Comparison of ENCODE assay signal across 8 cellular contexts in the genomic region with DNA sequence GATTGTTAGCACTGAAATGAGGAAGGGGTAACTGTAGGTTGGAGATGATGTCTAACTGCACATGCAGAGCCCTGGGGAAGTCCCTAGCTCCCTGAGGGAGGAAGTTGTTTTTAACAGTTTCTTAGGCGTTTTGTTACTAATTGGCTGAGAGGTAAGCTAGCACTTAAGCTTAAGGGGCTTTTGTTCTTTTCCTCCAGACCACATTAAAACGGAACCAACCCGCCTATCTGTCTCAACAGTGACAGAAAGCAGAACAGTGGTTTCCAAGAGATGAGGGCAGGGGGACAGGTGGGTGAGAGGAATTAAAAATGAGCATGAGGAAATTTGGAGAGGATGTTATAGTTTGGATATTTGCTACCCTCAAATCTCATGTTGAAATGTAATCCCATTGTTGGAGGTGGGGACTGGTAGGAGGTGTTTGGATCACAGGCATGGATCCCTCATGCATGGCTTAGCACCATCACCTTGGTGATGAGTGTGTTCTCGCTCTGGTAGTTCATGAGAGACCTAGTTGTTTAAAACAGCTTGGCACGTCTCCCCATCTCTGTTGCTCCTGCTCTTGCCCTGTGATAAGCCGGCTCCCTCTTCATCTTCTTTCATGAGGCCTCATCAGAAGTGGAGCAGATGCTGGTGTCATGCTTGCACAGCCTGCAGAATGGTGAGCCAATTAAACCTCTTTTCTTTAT. TPM values are rescaled to one million over a fixed set of nuclear protein-coding genes. Genes with fewer than 3 reads are reported as not detected.
A peak's percentile ranks its signal among the peaks of the same experiment; 100 is the strongest.
DNase-seq lines count a peak whose midpoint lies in the region; ATAC-seq and TF ChIP-seq lines count a peak whose summit lies in the region.

No MANE protein-coding gene starts in this region.

- H3K4me3 ChIP-seq in Peyer's patch (peak overlapping the region in 1 of 4 donors; percentile 14), ovary (no peak overlapping the region)

- H3K27me3 ChIP-seq in CD4-positive, alpha-beta T cell (ENCODE audit: control insufficient read depth, insufficient read depth, low read length), result no peaks in the 10 kb centered on the region
- H3K27me3 ChIP-seq in Peyer's patch (no peaks in the 10 kb centered on the region), ovary (no peaks in the 10 kb centered on the region)

- peaks cover 0 to 5% (median 0%) of the 10 kb centered on the region in 4 donors for H3K4me1 ChIP-seq in Peyer's patch
- H3K4me1 ChIP-seq in ovary (ENCODE audit: insufficient read depth), result peaks cover 2% of the 10 kb centered on the region

- H3K27ac ChIP-seq in CD4-positive, alpha-beta T cell (ENCODE audit: low read depth, low read length), result peak overlapping the region; percentile 79
- peak overlapping the region; percentile 13 to 76 (median 37) for H3K27ac ChIP-seq in Peyer's patch
- H3K27ac ChIP-seq in ovary, result no peak overlapping the region

- H3K4me1 Mint-ChIP-seq in CD4-positive, alpha-beta T cell (ENCODE audit: low read depth), result peaks cover 62% of the 10 kb centered on the region

- TF ChIP-seq EP300 in ovary (IDR thresholded peaks at IDR 0.05), result no peak

- POLR2A ChIA-PET in CD4-positive, alpha-beta T cell (lab: Charles Lee), result interaction anchor here (0.7 to 4.3 kb wide), 22 partner anchors 12 to 205 kb away, joined by 3 to 54 read pairs (median 4); a partner anchor contains a TSS

- no peaks in the 10 kb centered on the region for H3K27me3 Mint-ChIP-seq in CD4-positive, alpha-beta T cell

- no peak for TF ChIP-seq POLR2A in Peyer's patch (IDR thresholded peaks at IDR 0.05)
- no peak for TF ChIP-seq POLR2A in ovary (IDR thresholded peaks at IDR 0.05)

- H3K27ac Mint-ChIP-seq in CD4-positive, alpha-beta T cell, result peak overlapping the region; percentile 96
- peak overlapping the region; percentile 89 to 96 for H3K27ac Mint-ChIP-seq in activated naive CD4-positive, alpha-beta T cell treated with anti-CD3 and anti-CD28 coated beads, Interleukin-2, amount 50 U/mL, for 72 hours

- H3K9me3 Mint-ChIP-seq in CD4-positive, alpha-beta T cell, result peaks cover 2% of the 10 kb centered on the region
- peaks cover 0 to 9% of the 10 kb centered on the region in 2 donors for H3K9me3 Mint-ChIP-seq in activated naive CD4-positive, alpha-beta T cell treated with anti-CD3 and anti-CD28 coated beads, Interleukin-2, amount 50 U/mL, for 72 hours

- 62 to 71% (median 63%) methylated on average over 6 of the region's 6 CpGs for WGBS in ovary, 3 donors

- intact Hi-C loops in CD4-positive, alpha-beta T cell (cut with DNase I, micrococcal nuclease), result loop anchor here (1.0 to 5.0 kb wide), 5 partner anchors 38 to 173 kb away; a partner anchor contains a TSS
- intact Hi-C loops in ovary (cut with DNase I), result no loop called here

- no peaks in the 10 kb centered on the region for H3K36me3 Mint-ChIP-seq in CD4-positive, alpha-beta T cell (ENCODE audit: low read depth)
- H3K36me3 Mint-ChIP-seq in activated naive CD4-positive, alpha-beta T cell treated with anti-CD3 and anti-CD28 coated beads, Interleukin-2, amount 50 U/mL, for 72 hours, result peaks cover 0 to 6% of the 10 kb centered on the region in 2 donors

- CTCF ChIA-PET in CD4-positive, alpha-beta T cell (lab: Charles Lee), result interaction anchor here (0.9 to 1.1 kb wide), 3 partner anchors 10 to 176 kb away, joined by 3 to 5 read pairs (median 3); no protein-coding TSS in a partner anchor

- DNase-seq in CD4-positive, alpha-beta T cell, result peak; percentile 7 to 68 (median 28)
- peak in 2 of 3 donors; percentile 66 to 72 for DNase-seq in Peyer's patch
- DNase-seq in activated naive CD4-positive, alpha-beta T cell treated with anti-CD3 and anti-CD28 coated beads, Interleukin-2, amount 50 U/mL, for 72 hours (ENCODE audit: low spot score in 2 of 2), result peak in 1 of 2 donors; percentile 47
- peak; percentile 12 to 44 for DNase-seq in stimulated activated CD4-positive, alpha-beta T cell treated with anti-CD3 and anti-CD28 coated beads, Interleukin-2, amount 100 ng/mL, for 24 hours
- DNase-seq in ovary, result no peak
- no peak for DNase-seq in LoVo (ENCODE audit: low spot score)

- no peaks in the 10 kb centered on the region for H3K36me3 ChIP-seq in Peyer's patch
- no peaks in the 10 kb centered on the region for H3K36me3 ChIP-seq in ovary

- no peak for TF ChIP-seq CTCF in CD4-positive, alpha-beta T cell (IDR thresholded peaks at IDR 0.05)
- TF ChIP-seq CTCF in Peyer's patch (IDR thresholded peaks at IDR 0.05) (no peak), ovary (IDR thresholded peaks at IDR 0.05) (no peak)

- H3K9me3 ChIP-seq in CD4-positive, alpha-beta T cell (ENCODE audit: control insufficient read depth, low read length), result no peaks in the 10 kb centered on the region
- H3K9me3 ChIP-seq in Peyer's patch (no peaks in the 10 kb centered on the region), ovary (no peaks in the 10 kb centered on the region)

- peak; percentile 93 for ATAC-seq in CD4-positive, alpha-beta T cell (ENCODE audit: poor library complexity)
- ATAC-seq in GM19328 (IDR thresholded peaks at IDR 0.05; ENCODE audit: unreplicated experiment), result peak; percentile 89
- peak; percentile 83 for ATAC-seq in HG03432 (IDR thresholded peaks at IDR 0.05; ENCODE audit: unreplicated experiment)
- peak; percentile 92 to 97 for ATAC-seq in activated naive CD4-positive, alpha-beta T cell treated with anti-CD3 and anti-CD28 coated beads, Interleukin-2, amount 50 U/mL, for 72 hours

- H3K4me3 Mint-ChIP-seq in CD4-positive, alpha-beta T cell, result peak overlapping the region; percentile 77

RNA-seq across cellular contexts. Expression of a gene that starts 38.9 kb away (rescaled TPM):
- 10 to 100 TPM in 1 of 2 experiments, 1 to 10 TPM in 1; 8.3 to 11.9 TPM for total RNA-seq in CD4-positive, alpha-beta T cell
- total RNA-seq in Peyer's patch (1 to 10 TPM; 6.6 to 8.8 (median 7.9) TPM), ovary (10 to 100 TPM in 3 of 7 donors, 1 to 10 TPM in 4; 3.9 to 17.9 (median 9.8) TPM)
- 10 to 100 TPM; 11.3 to 17.7 TPM for total RNA-seq in activated naive CD4-positive, alpha-beta T cell treated with anti-CD3 and anti-CD28 coated beads, Interleukin-2, amount 50 U/mL, for 72 hours
- 1 to 10 TPM; 4.8 to 9.0 TPM for polyA plus RNA-seq in ovary

RNA-seq across cellular contexts. Expression of a gene that starts 44.6 kb away (rescaled TPM):
- 100 to 1,000 TPM; 257 to 263 TPM for total RNA-seq in CD4-positive, alpha-beta T cell
- total RNA-seq in Peyer's patch (100 to 1,000 TPM; 198 to 422 (median 249) TPM), ovary (100 to 1,000 TPM; 103 to 199 (median 144) TPM)
- 100 to 1,000 TPM; 322 to 373 TPM for total RNA-seq in activated naive CD4-positive, alpha-beta T cell treated with anti-CD3 and anti-CD28 coated beads, Interleukin-2, amount 50 U/mL, for 72 hours
- polyA plus RNA-seq in ovary, result 100 to 1,000 TPM; 148 to 240 TPM

RNA-seq across cellular contexts. Expression of a gene that starts 54.2 kb away (rescaled TPM):
- 100 to 1,000 TPM; 218 to 230 TPM for total RNA-seq in CD4-positive, alpha-beta T cell
- total RNA-seq in Peyer's patch (100 to 1,000 TPM in 2 of 4 donors, 10 to 100 TPM in 2; 49.9 to 125 (median 91.4) TPM), ovary (10 to 100 TPM; 18.0 to 37.6 (median 23.7) TPM)
- 100 to 1,000 TPM in 1 of 2 donors, 10 to 100 TPM in 1; 84.6 to 102 TPM for total RNA-seq in activated naive CD4-positive, alpha-beta T cell treated with anti-CD3 and anti-CD28 coated beads, Interleukin-2, amount 50 U/mL, for 72 hours
- polyA plus RNA-seq in ovary, result 10 to 100 TPM; 22.0 to 26.8 TPM

Comparison
In these comparisons a context has a peak if more than half of its experiments do, and no peak if none do; other contexts are left out.
1. DNase-seq: peak in CD4-positive, alpha-beta T cell (10 of 10), Peyer's patch (2 of 3) and stimulated activated CD4-positive, alpha-beta T cell treated with anti-CD3 and anti-CD28 coated beads, Interleukin-2, amount 100 ng/mL, for 24 hours (2 of 2); none in ovary (0 of 5) and LoVo (single experiment).
2. H3K27ac ChIP-seq: peak in CD4-positive, alpha-beta T cell (single experiment) and Peyer's patch (4 of 4); none in ovary (0 of 2).
3. intact Hi-C loops: an anchor here in CD4-positive, alpha-beta T cell (1.0 to 5.0 kb wide); none called in ovary.
4. Peak in every context shown above with its lines, with median percentiles within 50 percentile points of each other: ATAC-seq.